Comparison of ENCODE assay signal across 12 cellular contexts in genomic region chr10:9010093-9010492, GRCh38.
A peak's percentile ranks its signal among the peaks of the same experiment; 100 is the strongest.
DNase-seq lines count a peak whose midpoint lies in the region.
"Had no signal": no experiment of that assay in that cellular context is flagged by ENCODE, and none has a peak within 500 bp of the region (broad histone marks: within the 10 kb centered on the region; RNA-seq: fewer than 3 reads in every experiment).

No MANE protein-coding gene starts in this region.

- DNase-seq in activated gamma-delta T cell treated with Interleukin-2 at 50 U/mL for 16 hours (peak; percentile 54), activated gamma-delta T cell (lab: John Stamatoyannopoulos, UW) (no peak), UCSD-AML1 (lab: John Stamatoyannopoulos, UW; ENCODE audit: unreplicated experiment) (peak; percentile 12), hepatic stellate cell (ENCODE audit: low spot score) (no peak), iPS-NIHi7 (ENCODE audit: extremely low spot score) (no peak), NCI-H1105 treated with DMSO at 0.1 percent for 48 hours (lab: John Stamatoyannopoulos, UW) (no peak)
- peak; percentile 12 for DNase-seq in effector CD8-positive, alpha-beta T cell (lab: John Stamatoyannopoulos, UW)
- peak; percentile 17 for DNase-seq in stimulated activated naive CD4-positive, alpha-beta T cell treated with Interleukin-2 at 50 U/mL for 16 hours (lab: John Stamatoyannopoulos, UW)
- DNase-seq: DMS79 treated with DMSO at 0.1 percent for 48 hours, NCI-H1417, NCI-H510A, T1000 had no signal

Comparison
In these comparisons a context has a peak if more than half of its experiments do, and no peak if none do; other contexts are left out.
1. DNase-seq: peak in activated gamma-delta T cell treated with Interleukin-2 at 50 U/mL for 16 hours (single experiment), UCSD-AML1 (single experiment), effector CD8-positive, alpha-beta T cell (single experiment) and stimulated activated naive CD4-positive, alpha-beta T cell treated with Interleukin-2 at 50 U/mL for 16 hours (single experiment); none in activated gamma-delta T cell (single experiment), hepatic stellate cell (single experiment), iPS-NIHi7 (single experiment) and NCI-H1105 treated with DMSO at 0.1 percent for 48 hours (single experiment).